In genomic region chr2:181471783-181472182, GRCh38 we compare ENCODE assay signal across 14 cellular contexts. TPM values are rescaled to one million over a fixed set of nuclear protein-coding genes. Genes with fewer than 3 reads are reported as not detected.
DNase-seq lines count a peak whose midpoint lies in the region; ATAC-seq, FAIRE-seq and TF ChIP-seq lines count a peak whose summit lies in the region.
"Had no signal": no experiment of that assay in that cellular context is flagged by ENCODE, and none has a peak within 500 bp of the region (broad histone marks: within the 10 kb centered on the region; RNA-seq: fewer than 3 reads in every experiment).

No MANE protein-coding gene starts in this region.

- H3K27me3 Mint-ChIP-seq in CD4-positive, CD25-positive, alpha-beta regulatory T cell = no peaks in the 10 kb centered on the region

- peak overlapping the region; percentile 44 for H3K27ac ChIP-seq in CD4-positive, CD25-positive, alpha-beta regulatory T cell (ENCODE audit: insufficient read depth, low read length, poor library complexity, severe bottlenecking)
- no peak overlapping the region for H3K27ac ChIP-seq in coronary artery
- H3K27ac ChIP-seq: epithelial cell of prostate had no signal

- peaks cover 37% of the 10 kb centered on the region for H3K36me3 Mint-ChIP-seq in CD4-positive, CD25-positive, alpha-beta regulatory T cell
- H3K36me3 Mint-ChIP-seq: mesothelial cell of epicardium had no signal

- no peak for TF ChIP-seq CTCF in coronary artery (IDR thresholded peaks at IDR 0.05)

- peak overlapping the region in 2 of 4 donors; percentile 15 to 39 for H3K4me3 Mint-ChIP-seq in CD4-positive, CD25-positive, alpha-beta regulatory T cell
- H3K4me3 Mint-ChIP-seq: mesothelial cell of epicardium had no signal

- H3K4me1 Mint-ChIP-seq in CD4-positive, CD25-positive, alpha-beta regulatory T cell = peaks cover 25 to 64% (median 27%) of the 10 kb centered on the region in 4 donors
- H3K4me1 Mint-ChIP-seq: mesothelial cell of epicardium had no signal

- peak overlapping the region in 2 of 3 donors; percentile 5 to 85 for H3K27ac Mint-ChIP-seq in CD4-positive, CD25-positive, alpha-beta regulatory T cell
- H3K27ac Mint-ChIP-seq: mesothelial cell of epicardium had no signal

- H3K27me3 ChIP-seq in CD4-positive, CD25-positive, alpha-beta regulatory T cell (ENCODE audit: control insufficient read depth, insufficient read depth, low read length) = no peaks in the 10 kb centered on the region

- H3K36me3 ChIP-seq in CD4-positive, CD25-positive, alpha-beta regulatory T cell (ENCODE audit: control insufficient read depth, insufficient read depth, low read length) = peaks cover 20% of the 10 kb centered on the region

- peaks cover 15% of the 10 kb centered on the region for H3K4me1 ChIP-seq in CD4-positive, CD25-positive, alpha-beta regulatory T cell (ENCODE audit: control insufficient read depth, insufficient read depth, low read length, poor library complexity, severe bottlenecking)

- no peaks in the 10 kb centered on the region for H3K9me3 Mint-ChIP-seq in CD4-positive, CD25-positive, alpha-beta regulatory T cell
- H3K9me3 Mint-ChIP-seq: mesothelial cell of epicardium had no signal

- H3K9me3 ChIP-seq in CD4-positive, CD25-positive, alpha-beta regulatory T cell (ENCODE audit: control insufficient read depth in 2 of 2, low read length in 2 of 2) = no peaks in the 10 kb centered on the region

- peak; percentile 5 for FAIRE-seq in islet of Langerhans (lab: Jason Lieb, UNC)

- no peak for ATAC-seq in CD4-positive, CD25-positive, alpha-beta regulatory T cell (ENCODE audit: low read depth in 2 of 2)
- ATAC-seq in HG03039 (IDR thresholded peaks at IDR 0.05; ENCODE audit: unreplicated experiment) = no peak
- no peak for ATAC-seq in HG03460 (IDR thresholded peaks at IDR 0.05; ENCODE audit: unreplicated experiment)

- no peak for DNase-seq in CD4-positive, CD25-positive, alpha-beta regulatory T cell
- peak; percentile 28 for DNase-seq in DMS79 (lab: John Stamatoyannopoulos, UW)
- peak; percentile 27 for DNase-seq in SW480 (ENCODE audit: low spot score)
- DNase-seq in coronary artery (ENCODE audit: low spot score) = no peak
- no peak for DNase-seq in nucleus accumbens (lab: John Stamatoyannopoulos, UW)
- DNase-seq: activated CD8-positive, alpha-beta memory T cell treated with anti-CD3 and anti-CD28 coated beads, Interleukin-2, amount 50 U/mL, for 4 hours; caudate nucleus; hypothalamus; NCI-H2081 had no signal

- H3K4me3 ChIP-seq in CD4-positive, CD25-positive, alpha-beta regulatory T cell (ENCODE audit: low read depth, low read length) = peak overlapping the region; percentile 55
- H3K4me3 ChIP-seq in coronary artery = no peak overlapping the region

RNA-seq across cellular contexts. Expression of gene ITGA4, which starts 14.6 kb away (rescaled TPM):
- total RNA-seq in CD4-positive, CD25-positive, alpha-beta regulatory T cell = 18.8 TPM
- 10 to 100 TPM; 38.0 to 86.0 (median 64.9) TPM for polyA plus RNA-seq in CD4-positive, CD25-positive, alpha-beta regulatory T cell

Comparison
In these comparisons a context has a peak if more than half of its experiments do, and no peak if none do; other contexts are left out.
1. DNase-seq: peak in DMS79 (single experiment) and SW480 (single experiment); none in CD4-positive, CD25-positive, alpha-beta regulatory T cell (0 of 3), coronary artery (single experiment) and nucleus accumbens (0 of 56).